In the genomic region with DNA sequence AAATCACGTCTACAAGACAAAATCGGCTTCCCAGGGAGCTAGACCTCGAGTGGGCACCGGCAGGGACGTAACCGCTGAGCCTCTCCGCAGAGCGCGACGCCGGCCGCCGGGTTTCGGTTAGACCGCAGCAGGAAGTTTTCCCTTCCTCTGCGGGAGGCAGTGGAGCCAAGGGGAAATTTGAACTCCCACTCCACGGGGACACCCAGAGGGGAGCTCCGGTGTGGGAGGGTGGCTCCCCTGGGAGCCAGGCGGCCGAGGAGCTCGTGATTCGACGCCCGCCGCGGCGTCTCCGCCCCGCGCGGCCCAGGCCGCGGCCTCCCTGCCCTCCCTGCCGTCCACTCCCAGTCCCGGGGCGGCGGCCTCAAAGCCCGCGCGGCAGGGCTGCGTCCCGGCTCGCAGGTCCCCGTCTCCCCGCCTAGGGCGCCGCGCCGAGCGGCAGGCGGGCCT, we compare ENCODE assay signal across 8 cellular contexts. TPM values are rescaled to one million over a fixed set of nuclear protein-coding genes. Genes with fewer than 3 reads are reported as not detected.
DNase-seq lines count a peak whose midpoint lies in the region; ATAC-seq and TF ChIP-seq lines count a peak whose summit lies in the region.

No MANE protein-coding gene starts in this region.

- H3K27ac ChIP-seq in OCI-LY3 (ENCODE audit: low read length) = peak overlapping the region; percentile 53
- peak overlapping the region; percentile 98 for H3K27ac ChIP-seq in ascending aorta
- no peak overlapping the region for H3K27ac ChIP-seq in iPS DF 6.9 (ENCODE audit: low read length)

- peak; percentile 45 for ATAC-seq in GM18909 (IDR thresholded peaks at IDR 0.05; ENCODE audit: poor library complexity, unreplicated experiment)
- peak; percentile 27 for ATAC-seq in HG03135 (IDR thresholded peaks at IDR 0.05; ENCODE audit: unreplicated experiment)

- TF ChIP-seq CTCF in OCI-LY3 (IDR thresholded peaks at IDR 0.05; ENCODE audit: low read depth, low read length) (no peak), ascending aorta (IDR thresholded peaks at IDR 0.05) (no peak)

- H2AFZ ChIP-seq in OCI-LY3 (ENCODE audit: low read depth, low read length) = no peak overlapping the region

- intact Hi-C loops in ascending aorta (cut with DNase I) = loop anchor here (1.0 to 5.0 kb wide), 6 partner anchors 41 to 551 kb away; a partner anchor contains a TSS

- no CpG with 5 or more reads among the region's 51 CpGs for WGBS in iPS DF 6.9 (ENCODE audit: insufficient coverage, insufficient read length)

- DNase-seq in CD1c-positive myeloid dendritic cell (ENCODE audit: extremely low spot score) = peak; percentile 86
- peak in 1 of 2 donors; percentile 81 for DNase-seq in ascending aorta (ENCODE audit: low spot score in 2 of 2)
- DNase-seq in iPS DF 6.9 (ENCODE audit: low read depth, low spot score) = no peak
- no peak for DNase-seq in NCI-H446 (lab: John Stamatoyannopoulos, UW)

- H3K79me2 ChIP-seq in OCI-LY3 (ENCODE audit: low read length) = peaks cover 46% of the 10 kb centered on the region

- H3K4me2 ChIP-seq in OCI-LY3 (ENCODE audit: low read length) = peak overlapping the region; percentile 77
- peak overlapping the region; percentile 93 for H3K4me2 ChIP-seq in skeletal muscle satellite cell (ENCODE audit: low read length)

- peak overlapping the region; percentile 92 for H3K9ac ChIP-seq in OCI-LY3 (ENCODE audit: low read length)
- peak overlapping the region; percentile 96 for H3K9ac ChIP-seq in skeletal muscle satellite cell (ENCODE audit: low read depth, low read length)

- H3K9me3 ChIP-seq in OCI-LY3 (ENCODE audit: insufficient read depth, low read length) = no peaks in the 10 kb centered on the region
- no peaks in the 10 kb centered on the region for H3K9me3 ChIP-seq in ascending aorta
- H3K9me3 ChIP-seq in iPS DF 6.9 (ENCODE audit: control insufficient read depth, insufficient read depth, low read length) = no peaks in the 10 kb centered on the region
- H3K9me3 ChIP-seq in skeletal muscle satellite cell (replicated peaks; ENCODE audit: low read length) = no peaks in the 10 kb centered on the region

- H3K27me3 ChIP-seq in OCI-LY3 (ENCODE audit: low read depth, low read length) = no peaks in the 10 kb centered on the region
- no peaks in the 10 kb centered on the region for H3K27me3 ChIP-seq in ascending aorta
- no peaks in the 10 kb centered on the region for H3K27me3 ChIP-seq in iPS DF 6.9 (ENCODE audit: control insufficient read depth, insufficient read depth, low read length)
- H3K27me3 ChIP-seq in skeletal muscle satellite cell (ENCODE audit: control insufficient read depth, insufficient read depth, low read length) = no peaks in the 10 kb centered on the region

- H3K4me3 ChIP-seq in OCI-LY3 (ENCODE audit: low read length) = peak overlapping the region; percentile 80
- peak overlapping the region; percentile 69 to 76 for H3K4me3 ChIP-seq in ascending aorta
- H3K4me3 ChIP-seq in iPS DF 6.9 (ENCODE audit: low read length) = peak overlapping the region; percentile 94
- H3K4me3 ChIP-seq in skeletal muscle satellite cell (ENCODE audit: low read length) = peak overlapping the region; percentile 89

- peaks cover 30% of the 10 kb centered on the region for H4K20me1 ChIP-seq in OCI-LY3 (ENCODE audit: insufficient read depth, low read length)

- H3K36me3 ChIP-seq in OCI-LY3 (replicated peaks; ENCODE audit: low read depth, low read length) (peaks cover 10% of the 10 kb centered on the region), ascending aorta (no peaks in the 10 kb centered on the region), iPS DF 6.9 (ENCODE audit: control insufficient read depth, insufficient read depth, low read length) (no peaks in the 10 kb centered on the region), skeletal muscle satellite cell (ENCODE audit: insufficient read depth, low read length) (no peaks in the 10 kb centered on the region)

- H3K4me1 ChIP-seq in OCI-LY3 (ENCODE audit: low read length) (peaks cover 32% of the 10 kb centered on the region), ascending aorta (peaks cover 3 to 12% of the 10 kb centered on the region in 2 donors), iPS DF 6.9 (ENCODE audit: control insufficient read depth, insufficient read depth, low read length) (no peaks in the 10 kb centered on the region; the same call in 1 of the 2 replicates), skeletal muscle satellite cell (ENCODE audit: control insufficient read depth, insufficient read depth, low read length) (peaks cover 26% of the 10 kb centered on the region)

RNA-seq across cellular contexts. Expression of a gene that starts 0.4 kb away (rescaled TPM):
- 17.5 TPM for total RNA-seq in ascending aorta
- total RNA-seq in skeletal muscle satellite cell (2012; rRNA removed) = 33.4 and 39.8 TPM in 2 replicates
